ENCODE assay signal across 20 cellular contexts in the genomic region with DNA sequence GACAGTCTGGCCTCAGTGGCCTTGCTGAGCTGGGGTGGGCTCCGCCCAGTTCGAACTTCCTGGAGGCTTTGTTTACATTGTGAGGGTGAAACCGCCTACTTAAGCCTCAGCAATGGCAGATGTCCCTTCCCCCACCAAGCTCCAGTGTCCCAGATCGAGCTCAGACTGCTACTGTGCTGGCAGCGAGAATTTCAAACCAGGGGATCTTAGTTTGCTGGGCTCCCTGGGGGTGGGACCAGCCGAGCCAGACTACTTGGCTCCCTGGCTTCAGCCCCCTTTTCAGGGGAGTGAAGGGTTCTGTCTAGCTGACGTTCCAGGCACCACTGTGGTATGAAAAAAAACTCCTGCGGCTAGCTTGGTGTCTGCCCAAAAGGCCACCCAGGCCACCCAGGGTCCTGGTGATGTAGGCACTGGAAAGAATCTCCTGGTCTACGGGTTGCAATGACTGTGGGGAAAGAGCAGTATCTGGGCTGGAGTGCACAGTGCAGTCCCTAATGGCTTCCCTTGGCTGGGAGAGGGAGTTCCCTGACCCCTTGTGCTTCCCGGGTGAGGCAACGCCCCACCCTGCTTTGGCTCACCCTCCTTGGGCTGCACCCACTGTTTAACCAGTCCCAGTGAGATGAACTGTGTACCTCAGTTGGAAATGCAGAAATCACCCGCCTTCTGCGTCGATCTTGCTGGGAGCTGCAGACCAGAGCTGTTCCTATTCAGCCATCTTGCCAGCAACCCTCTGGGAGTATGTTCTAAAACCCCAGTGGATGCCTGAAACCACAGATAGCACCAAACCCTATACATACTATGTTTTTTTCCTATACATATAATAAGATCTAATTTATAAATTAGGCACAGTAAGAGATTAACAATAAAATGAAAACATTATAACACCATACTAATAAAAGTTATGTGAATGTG.
DNase-seq lines count a peak whose midpoint lies in the region; ATAC-seq and TF ChIP-seq lines count a peak whose summit lies in the region.
"Had no signal": no experiment of that assay in that cellular context is flagged by ENCODE, and none has a peak within 500 bp of the region (broad histone marks: within the 10 kb centered on the region; RNA-seq: fewer than 3 reads in every experiment).

No MANE protein-coding gene starts in this region.

- H3K36me3 ChIP-seq in endodermal cell (ENCODE audit: control insufficient read depth, insufficient read depth, low read length) (no peaks in the 10 kb centered on the region), neuron (ENCODE audit: insufficient read depth, low read length) (no peaks in the 10 kb centered on the region)
- H3K36me3 ChIP-seq: upper lobe of right lung had no signal

- H3K9ac ChIP-seq in endodermal cell (ENCODE audit: extremely low read depth, low read length, poor library complexity, severe bottlenecking): no peak overlapping the region

- H3K27me3 Mint-ChIP-seq in endodermal cell (ENCODE audit: insufficient read depth): peaks cover 1% of the 10 kb centered on the region

- DNase-seq in NCI-H146 (lab: John Stamatoyannopoulos, UW) (peak; percentile 3), NCI-H146 treated with DMSO at 0.1 percent for 48 hours (lab: John Stamatoyannopoulos, UW; ENCODE audit: unreplicated experiment) (no peak), NCI-H82 (lab: John Stamatoyannopoulos, UW) (peak; percentile 72), endodermal cell (peak; percentile 71), hypothalamus (lab: John Stamatoyannopoulos, UW) (no peak)
- DNase-seq: 8988T; activated CD4-positive, alpha-beta T cell treated with anti-CD3 and anti-CD28 coated beads, Interleukin-2, amount 50 U/mL, for 48 hours; GOT3; Kasumi-1; NCI-H1694 treated with DMSO at 0.1 percent for 48 hours; stimulated activated CD4-positive, alpha-beta T cell treated with anti-CD3 and anti-CD28 coated beads, Interleukin-4, amount 100 ng/mL, for 4 hours; stimulated activated naive B cell treated with anti-CD40 and anti-IgM and Interleukin-4, amounts not matched to agents 10 μg/mL and 1 μg/mL and 100 μg/mL, for 72 hours; T1000; upper lobe of right lung had no signal

- no peaks in the 10 kb centered on the region for H3K36me3 Mint-ChIP-seq in endodermal cell (ENCODE audit: low read depth)
- H3K36me3 Mint-ChIP-seq: stimulated activated naive B cell treated with anti-CD40 and anti-IgM and Interleukin-4, amounts not matched to agents 10 μg/mL and 1 μg/mL and 100 μg/mL, for 72 hours had no signal

- TF ChIP-seq CTCF in endodermal cell (conservative IDR thresholded peaks at IDR 0.05): no peak

- H3K4me1 ChIP-seq in endodermal cell (ENCODE audit: control insufficient read depth, insufficient read depth, low read length): no peaks in the 10 kb centered on the region
- H3K4me1 ChIP-seq in neuron (ENCODE audit: insufficient read depth, low read length): peaks cover 6% of the 10 kb centered on the region
- H3K4me1 ChIP-seq: upper lobe of right lung had no signal

- H3K4me3 ChIP-seq in endodermal cell (ENCODE audit: low read length) (no peak overlapping the region), neuron (ENCODE audit: low read length) (no peak overlapping the region)
- H3K4me3 ChIP-seq: upper lobe of right lung had no signal

- H3K4me1 Mint-ChIP-seq in endodermal cell: peaks cover 11% of the 10 kb centered on the region

- H3K27me3 ChIP-seq in endodermal cell (ENCODE audit: control insufficient read depth, insufficient read depth, low read length, poor library complexity, severe bottlenecking) (no peaks in the 10 kb centered on the region), neuron (ENCODE audit: insufficient read depth, low read length) (no peaks in the 10 kb centered on the region)
- H3K27me3 ChIP-seq: upper lobe of right lung had no signal

- no peak overlapping the region for H3K27ac ChIP-seq in endodermal cell (ENCODE audit: low read depth, low read length)
- H3K27ac ChIP-seq: epithelial cell of prostate, upper lobe of right lung had no signal

- H3K4me3 Mint-ChIP-seq in endodermal cell: peak overlapping the region; percentile 11
- H3K4me3 Mint-ChIP-seq: activated T-helper 1 cell treated with anti-CD3 and anti-CD28 coated beads, Interleukin-12 subunit alpha, Interleukin-12 subunit beta, Interleukin-2, Interleukin-4 antibody, amounts not matched to agents 30 ng/mL and 10 ng/mL and 1 ng/mL, durations not matched to agents 14 hours and 24 hours and 36 hours; stimulated activated naive B cell treated with anti-CD40 and anti-IgM and Interleukin-4, amounts not matched to agents 10 μg/mL and 1 μg/mL and 100 μg/mL, for 72 hours had no signal

- peaks cover 12% of the 10 kb centered on the region for H3K9me3 ChIP-seq in endodermal cell (ENCODE audit: control insufficient read depth, low read length)
- H3K9me3 ChIP-seq in neuron (ENCODE audit: low read length): no peaks in the 10 kb centered on the region
- H3K9me3 ChIP-seq: upper lobe of right lung had no signal

- H2AFZ ChIP-seq in neuron (ENCODE audit: low read depth, low read length): peak overlapping the region; percentile 74

- peak overlapping the region; percentile 50 for H3K27ac Mint-ChIP-seq in endodermal cell
- H3K27ac Mint-ChIP-seq: activated T-helper 1 cell treated with anti-CD3 and anti-CD28 coated beads, Interleukin-12 subunit alpha, Interleukin-12 subunit beta, Interleukin-2, Interleukin-4 antibody, amounts not matched to agents 30 ng/mL and 10 ng/mL and 1 ng/mL, durations not matched to agents 14 hours and 24 hours and 36 hours; stimulated activated naive B cell treated with anti-CD40 and anti-IgM and Interleukin-4, amounts not matched to agents 10 μg/mL and 1 μg/mL and 100 μg/mL, for 72 hours had no signal

- ATAC-seq in GM21529 (IDR thresholded peaks at IDR 0.05; ENCODE audit: unreplicated experiment) (no peak), HG02588 (IDR thresholded peaks at IDR 0.05; ENCODE audit: unreplicated experiment) (no peak)
- ATAC-seq: sciatic nerve; stimulated activated naive B cell treated with anti-CD40 and anti-IgM and Interleukin-4, amounts not matched to agents 10 μg/mL and 1 μg/mL and 100 μg/mL, for 72 hours; upper lobe of right lung had no signal

- WGBS in endodermal cell (ENCODE audit: insufficient coverage in 1 of 2, insufficient read length in 1 of 2), 2 experiments: 69 to 86% methylated on average over 4 to 14 of the region's 14 CpGs

- H3K9me3 Mint-ChIP-seq in endodermal cell: peaks cover 40% of the 10 kb centered on the region

Comparison
In these comparisons a context has a peak if more than half of its experiments do, and no peak if none do; other contexts are left out.
1. DNase-seq: peak in NCI-H146 (single experiment), NCI-H82 (single experiment) and endodermal cell (single experiment); none in NCI-H146 treated with DMSO at 0.1 percent for 48 hours (single experiment) and hypothalamus (0 of 51).